1 cellular context compared by ENCODE assay signal in genomic region chr17:37488009-37488604, GRCh38.
TF ChIP-seq lines count a peak whose summit lies in the region.

No MANE protein-coding gene starts in this region.

TF ChIP-seq in H1, 55 proteins besides CTCF, POLR2A, EP300 and RAD21 (continued from another document):
- TF ChIP-seq MAX (IDR thresholded peaks at IDR 0.05) (no peak), CBX8 (IDR thresholded peaks at IDR 0.05; ENCODE audit: borderline replicate concordance, low read depth, low read length) (no peak), JUND (IDR thresholded peaks at IDR 0.05; ENCODE audit: low read length) (no peak), E2F6 (IDR thresholded peaks at IDR 0.05) (no peak), BACH1 (IDR thresholded peaks at IDR 0.05; ENCODE audit: low read length) (peak; percentile 85), HDAC6 (IDR thresholded peaks at IDR 0.05; ENCODE audit: low read depth, low read length) (no peak), SIN3A (conservative IDR thresholded peaks at IDR 0.05 in 1 of 2, IDR thresholded peaks at IDR 0.05 in 1 of 2; ENCODE audit: low read depth in 1 of 2, low read length in 2 of 2) (no peak), TAF1 (IDR thresholded peaks at IDR 0.05; ENCODE audit: low read depth, low read length) (0 out of 2 replicates have a peak, but pooled peaks have one; percentile 29), EZH2 (IDR thresholded peaks at IDR 0.05; ENCODE audit: low read depth, low read length, severe bottlenecking) (no peak), CHD2 (IDR thresholded peaks at IDR 0.05; ENCODE audit: low read length) (no peak)
